1 cellular context compared by ENCODE assay signal in the genomic region with DNA sequence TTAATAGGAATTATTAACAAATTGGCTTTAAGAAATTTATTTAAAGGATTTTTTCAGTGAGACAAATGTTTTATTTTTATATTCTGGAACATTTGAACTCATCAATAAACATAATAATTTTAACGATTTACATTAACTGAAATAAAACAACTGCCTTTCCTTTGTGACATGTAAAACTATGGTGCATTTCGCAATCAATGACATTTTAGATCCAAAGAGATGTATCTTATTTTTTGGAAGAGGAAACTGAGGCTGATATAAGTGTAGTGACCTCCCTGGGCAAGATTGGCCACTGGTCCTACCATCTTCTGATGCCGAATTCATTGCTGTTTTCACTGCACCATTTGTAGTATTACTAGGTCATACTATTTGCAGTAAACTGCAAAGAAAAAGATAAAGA.
TF ChIP-seq lines count a peak whose summit lies in the region.

No MANE protein-coding gene starts in this region.

TF ChIP-seq in K562, 482 proteins besides CTCF, POLR2A, EP300 and RAD21:
- TF ChIP-seq XRCC3 (IDR thresholded peaks at IDR 0.05) (no peak), ZNF174 (CRISPR knock-in tag; IDR thresholded peaks at IDR 0.05) (no peak), CEBPB (tag; IDR thresholded peaks at IDR 0.05) (peak; percentile 85), CEBPG (CRISPR knock-in tag; IDR thresholded peaks at IDR 0.05) (no peak), CEBPG (tag; conservative IDR thresholded peaks at IDR 0.05 in 1 of 2, IDR thresholded peaks at IDR 0.05 in 1 of 2) (peak in 1 of 2 experiments; percentile 54; a peak in 1 of 4 replicates), NR4A1 (CRISPR knock-in tag; IDR thresholded peaks at IDR 0.05) (no peak), NR4A1 (tag; IDR thresholded peaks at IDR 0.05) (no peak), TAF7 (tag; IDR thresholded peaks at IDR 0.05) (no peak), MEF2A (IDR thresholded peaks at IDR 0.05; ENCODE audit: control insufficient read depth, low read depth, low read length) (no peak)
TF ChIP-seq in K562: peak in this region for 2.
